Comparison of ENCODE assay signal across 27 cellular contexts in genomic region chr12:27931390-27931789, GRCh38. TPM values are rescaled to one million over a fixed set of nuclear protein-coding genes. Genes with fewer than 3 reads are reported as not detected.
DNase-seq lines count a peak whose midpoint lies in the region; ATAC-seq and TF ChIP-seq lines count a peak whose summit lies in the region.
"Had no signal": no experiment of that assay in that cellular context is flagged by ENCODE, and none has a peak within 500 bp of the region (broad histone marks: within the 10 kb centered on the region; RNA-seq: fewer than 3 reads in every experiment).

No MANE protein-coding gene starts in this region.

- H3K4me3 ChIP-seq in choroid plexus epithelial cell (ENCODE audit: low read depth, low read length) (no peak overlapping the region), right lobe of liver (no peak overlapping the region)
- H3K4me3 ChIP-seq: GM23338, SJCRH30 had no signal

- DNase-seq in GM13977 (ENCODE audit: low spot score) (peak; percentile 13), amniotic epithelial cell (ENCODE audit: low read depth) (peak; percentile 28), choroid plexus epithelial cell (ENCODE audit: low read depth) (peak; percentile 9), right lobe of liver (no peak), NCI-H2196 treated with DMSO at 0.1 percent for 48 hours (lab: John Stamatoyannopoulos, UW; ENCODE audit: unreplicated experiment) (no peak), NCI-H774 (lab: John Stamatoyannopoulos, UW) (no peak)
- DNase-seq: Caco-2; CD8-positive, alpha-beta T cell; GDM1; H9; Karpas-422; NCI-H1092; NCI-H1436; NCI-H187; NCI-H2171 treated with DMSO at 0.1 percent for 48 hours; NCI-H524; NCI-H748 treated with DMSO at 0.1 percent for 48 hours; NK-92 treated with Interleukin-12 subunit alpha and Interleukin-12 subunit beta, amount 100 ng/mL, for 24 hours; PC-3; SJCRH30 had no signal

- in situ Hi-C loops in GM13977 (cut with MboI; ENCODE audit: low pct_unique_long_range_greater_than_20kb, low sequenced_read_pairs, unreplicated experiment) = loop anchor here (25.0 kb wide), 1 partner anchor 194 kb away; no protein-coding TSS in a partner anchor

- intact Hi-C loops in right lobe of liver (cut with DNase I) = no loop called here

- H3K27ac ChIP-seq in right lobe of liver = no peak overlapping the region
- H3K27ac ChIP-seq: C4-2B, SJCRH30 had no signal

- no peak for TF ChIP-seq CTCF in GM13977 (IDR thresholded peaks at IDR 0.05; ENCODE audit: extremely low read depth, insufficient read depth, missing control alignments)
- no peak for TF ChIP-seq CTCF in choroid plexus epithelial cell (conservative IDR thresholded peaks at IDR 0.05; ENCODE audit: low read depth, low read length)
- TF ChIP-seq CTCF in right lobe of liver (IDR thresholded peaks at IDR 0.05) = no peak

- no peaks in the 10 kb centered on the region for H3K36me3 ChIP-seq in right lobe of liver
- H3K36me3 ChIP-seq: SJCRH30 had no signal

- ATAC-seq in HG02852 (IDR thresholded peaks at IDR 0.05; ENCODE audit: unreplicated experiment) = peak; percentile 62
- no peak for ATAC-seq in GM18907 (IDR thresholded peaks at IDR 0.05; ENCODE audit: unreplicated experiment)
- ATAC-seq in right lobe of liver = no peak
- ATAC-seq: CD8-positive, alpha-beta T cell; GM23338; PC-3; Right ventricle myocardium inferior; SK-N-SH treated with all-trans-retinoic acid at 6 μM for 48 hours had no signal

- H3K27me3 ChIP-seq in right lobe of liver = no peaks in the 10 kb centered on the region
- H3K27me3 ChIP-seq: SJCRH30 had no signal

- H3K9me3 ChIP-seq in right lobe of liver = no peaks in the 10 kb centered on the region
- H3K9me3 ChIP-seq: Caco-2, SJCRH30 had no signal

- no peaks in the 10 kb centered on the region for H3K4me1 ChIP-seq in right lobe of liver
- H3K4me1 ChIP-seq: Caco-2, SJCRH30 had no signal

- TF ChIP-seq POLR2A in right lobe of liver (IDR thresholded peaks at IDR 0.05) = no peak

- WGBS in right lobe of liver (ENCODE audit: insufficient coverage, low coverage, low lambda C conversion rate, missing lambda C conversion rate) = 88% methylated on average over 1 of the region's 1 CpG

RNA-seq across cellular contexts. Expression of gene PTHLH, which starts 41.1 kb away (rescaled TPM):
- not detected for total RNA-seq in right lobe of liver
- total RNA-seq: B cell; Caco-2; CD8-positive, alpha-beta T cell; GM23338; Right ventricle myocardium inferior had no signal

Comparison
In these comparisons a context has a peak if more than half of its experiments do, and no peak if none do; other contexts are left out.
1. DNase-seq: peak in GM13977 (single experiment), amniotic epithelial cell (single experiment) and choroid plexus epithelial cell (single experiment); none in right lobe of liver (0 of 3), NCI-H2196 treated with DMSO at 0.1 percent for 48 hours (single experiment) and NCI-H774 (single experiment).